In the genomic region with DNA sequence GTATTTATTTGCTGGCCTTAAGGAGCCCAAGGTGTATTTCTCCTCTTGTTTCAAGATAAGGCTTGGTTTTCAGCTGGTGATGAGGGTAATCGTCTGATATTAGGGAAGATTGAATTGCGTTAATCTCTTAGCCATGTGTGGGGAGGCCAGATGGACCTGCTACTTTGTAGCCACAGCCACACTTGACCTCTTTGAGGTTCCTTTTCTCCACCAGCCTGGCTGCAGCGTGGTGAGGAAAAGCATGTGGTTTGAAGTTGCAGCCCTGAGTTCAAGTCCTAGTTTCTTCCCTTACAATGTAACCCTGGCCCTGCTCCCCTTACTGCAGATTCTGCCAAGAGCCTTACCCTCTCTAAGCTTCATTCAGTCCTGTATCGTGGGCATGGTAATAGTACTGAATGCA, we compare ENCODE assay signal across 16 cellular contexts. TPM values are rescaled to one million over a fixed set of nuclear protein-coding genes. Genes with fewer than 3 reads are reported as not detected.
DNase-seq lines count a peak whose midpoint lies in the region; ATAC-seq, FAIRE-seq and TF ChIP-seq lines count a peak whose summit lies in the region.
"Had no signal": no experiment of that assay in that cellular context is flagged by ENCODE, and none has a peak within 500 bp of the region (broad histone marks: within the 10 kb centered on the region; RNA-seq: fewer than 3 reads in every experiment).

No MANE protein-coding gene starts in this region.

- POLR2A ChIA-PET in RWPE1 (lab: Yijun Ruan, JAX; ENCODE audit: low non-redundant PET), result no interaction called here

- no peak for FAIRE-seq in kidney (lab: Jason Lieb, UNC)

- no peak overlapping the region for H3K4me3 ChIP-seq in esophagus squamous epithelium
- no peak overlapping the region for H3K4me3 ChIP-seq in kidney (ENCODE audit: low read length in 2 of 2)
- no peak overlapping the region for H3K4me3 ChIP-seq in mesenchymal stem cell (ENCODE audit: insufficient read depth in 1 of 2, low read depth in 1 of 2, low read length in 2 of 2)
- H3K4me3 ChIP-seq: vagina had no signal

- H2BK5ac ChIP-seq in mesenchymal stem cell (ENCODE audit: low read depth, low read length, poor library complexity, severe bottlenecking), result no peak overlapping the region

- H4K91ac ChIP-seq in mesenchymal stem cell (ENCODE audit: low read length), result no peak overlapping the region

- no peak for ATAC-seq in stimulated activated memory B cell treated with anti-CD40 and anti-IgM and Interleukin-4, amounts not matched to agents 10 μg/mL and 1 μg/mL and 100 μg/mL, for 72 hours
- no peak for ATAC-seq in GM18519 (IDR thresholded peaks at IDR 0.05; ENCODE audit: low FRiP score, unreplicated experiment)
- ATAC-seq: SK-N-SH treated with all-trans-retinoic acid at 6 μM for 48 hours had no signal

- no peak overlapping the region for H3K4me2 ChIP-seq in mesenchymal stem cell (ENCODE audit: low read length, poor library complexity, severe bottlenecking)

- no peak overlapping the region for H3K4ac ChIP-seq in mesenchymal stem cell (ENCODE audit: low read depth in 1 of 2, low read length in 2 of 2)

- no peak for TF ChIP-seq POLR2A in esophagus squamous epithelium (IDR thresholded peaks at IDR 0.05)

- H3K23ac ChIP-seq in mesenchymal stem cell (ENCODE audit: low read length in 2 of 2), result no peak overlapping the region

- WGBS in esophagus squamous epithelium, 2 donors, result 77 to 78% methylated on average over 4 of the region's 4 CpGs
- WGBS in mesenchymal stem cell, result 95% methylated on average over 4 of the region's 4 CpGs

- peak overlapping the region; percentile 12 to 65 (median 61) for H3K27ac Mint-ChIP-seq in IgD-negative memory B cell
- H3K27ac Mint-ChIP-seq in stimulated activated memory B cell treated with anti-CD40 and anti-IgM and Interleukin-4, amounts not matched to agents 10 μg/mL and 1 μg/mL and 100 μg/mL, for 72 hours, result peak overlapping the region; percentile 87
- H3K27ac Mint-ChIP-seq: activated T-cell treated with anti-CD3 and anti-CD28 coated beads, Interleukin-2, amount 50 U/mL, for 24 hours had no signal

- no peaks in the 10 kb centered on the region for H3K9me3 Mint-ChIP-seq in IgD-negative memory B cell
- no peaks in the 10 kb centered on the region for H3K9me3 Mint-ChIP-seq in stimulated activated memory B cell treated with anti-CD40 and anti-IgM and Interleukin-4, amounts not matched to agents 10 μg/mL and 1 μg/mL and 100 μg/mL, for 72 hours
- H3K9me3 Mint-ChIP-seq: activated T-cell treated with anti-CD3 and anti-CD28 coated beads, Interleukin-2, amount 50 U/mL, for 24 hours had no signal

- H4K8ac ChIP-seq in mesenchymal stem cell (ENCODE audit: low read length), result no peak overlapping the region

- peaks cover 7% of the 10 kb centered on the region for H3K79me1 ChIP-seq in mesenchymal stem cell (replicated peaks; ENCODE audit: low read length, poor library complexity, severe bottlenecking)

- H3K14ac ChIP-seq in mesenchymal stem cell (ENCODE audit: low read length in 2 of 2), result no peak overlapping the region

- H2AK5ac ChIP-seq in mesenchymal stem cell (ENCODE audit: low read length, severe bottlenecking), result no peak overlapping the region

- H3K4me1 ChIP-seq in esophagus squamous epithelium (peaks cover 36 to 76% (median 61%) of the 10 kb centered on the region in 3 donors), kidney (ENCODE audit: control insufficient read depth in 1 of 2, insufficient read depth in 1 of 2, low read depth in 1 of 2, low read length in 2 of 2) (peaks cover 7 to 34% of the 10 kb centered on the region in 2 donors), mesenchymal stem cell (ENCODE audit: control insufficient read depth, insufficient read depth, low read depth, low read length) (peaks cover 12% of the 10 kb centered on the region)

- H3K18ac ChIP-seq in mesenchymal stem cell (ENCODE audit: low read depth in 1 of 2, low read length in 2 of 2), result no peak overlapping the region

- TF ChIP-seq CTCF in RWPE1 (conservative IDR thresholded peaks at IDR 0.05; ENCODE audit: low read depth) (no peak), esophagus squamous epithelium (IDR thresholded peaks at IDR 0.05) (no peak), kidney (IDR thresholded peaks at IDR 0.05; ENCODE audit: borderline replicate concordance, extremely low read depth, insufficient read depth) (no peak)

- H3K4me1 Mint-ChIP-seq in IgD-negative memory B cell, result peaks cover 26 to 47% (median 32%) of the 10 kb centered on the region in 3 donors
- H3K4me1 Mint-ChIP-seq in stimulated activated memory B cell treated with anti-CD40 and anti-IgM and Interleukin-4, amounts not matched to agents 10 μg/mL and 1 μg/mL and 100 μg/mL, for 72 hours, result peaks cover 58% of the 10 kb centered on the region

- H3K27me3 Mint-ChIP-seq in IgD-negative memory B cell, result no peaks in the 10 kb centered on the region
- H3K27me3 Mint-ChIP-seq in stimulated activated memory B cell treated with anti-CD40 and anti-IgM and Interleukin-4, amounts not matched to agents 10 μg/mL and 1 μg/mL and 100 μg/mL, for 72 hours, result no peaks in the 10 kb centered on the region
- H3K27me3 Mint-ChIP-seq: activated T-cell treated with anti-CD3 and anti-CD28 coated beads, Interleukin-2, amount 50 U/mL, for 24 hours had no signal

- no peak overlapping the region for H2BK12ac ChIP-seq in mesenchymal stem cell (ENCODE audit: low read length in 2 of 2)

- H3K9ac ChIP-seq in kidney (ENCODE audit: low read length in 2 of 2) (no peak overlapping the region), mesenchymal stem cell (ENCODE audit: low read length) (no peak overlapping the region)

- no peak overlapping the region for H2AFZ ChIP-seq in mesenchymal stem cell (ENCODE audit: low read depth, low read length)

- CTCF ChIA-PET in RWPE1 (lab: Yijun Ruan, JAX), result interaction anchor here (0.7 kb wide), 1 partner anchor 27 kb away, joined by 4 read pairs; no protein-coding TSS in a partner anchor

- DNase-seq in RWPE1 (ENCODE audit: low spot score) (no peak), esophagus squamous epithelium (lab: John Stamatoyannopoulos, UW) (no peak), kidney (no peak), mesenchymal stem cell (no peak)
- DNase-seq: activated T-cell treated with anti-CD3 and anti-CD28 coated beads, Interleukin-2, amount 50 U/mL, for 24 hours; GDM1; midbrain; NCI-H1048; NCI-H2171 had no signal

- no peak overlapping the region for H2BK15ac ChIP-seq in mesenchymal stem cell (ENCODE audit: low read depth, poor library complexity, severe bottlenecking)

- intact Hi-C loops in esophagus squamous epithelium (cut with DNase I), result no loop called here
- intact Hi-C loops in kidney (cut with DNase I), result no loop called here

- H3K27me3 ChIP-seq in esophagus squamous epithelium (no peaks in the 10 kb centered on the region), mesenchymal stem cell (ENCODE audit: control insufficient read depth in 1 of 2, insufficient read depth in 1 of 2, low read length in 2 of 2) (no peaks in the 10 kb centered on the region)
- H3K27me3 ChIP-seq: vagina had no signal

- no peak overlapping the region for H2BK120ac ChIP-seq in mesenchymal stem cell (ENCODE audit: low read depth, low read length)

- H3K4me3 Mint-ChIP-seq in IgD-negative memory B cell, result peak overlapping the region in 2 of 4 donors; percentile 18 to 83
- H3K4me3 Mint-ChIP-seq in stimulated activated memory B cell treated with anti-CD40 and anti-IgM and Interleukin-4, amounts not matched to agents 10 μg/mL and 1 μg/mL and 100 μg/mL, for 72 hours, result no peak overlapping the region
- H3K4me3 Mint-ChIP-seq: activated T-cell treated with anti-CD3 and anti-CD28 coated beads, Interleukin-2, amount 50 U/mL, for 24 hours had no signal

- H3K9me3 ChIP-seq in esophagus squamous epithelium (no peaks in the 10 kb centered on the region), kidney (ENCODE audit: control insufficient read depth in 1 of 2, low read length in 2 of 2) (no peaks in the 10 kb centered on the region), mesenchymal stem cell (ENCODE audit: control insufficient read depth, low read length) (no peaks in the 10 kb centered on the region)
- H3K9me3 ChIP-seq: vagina had no signal

- peaks cover 0 to 11% (median 0%) of the 10 kb centered on the region in 3 donors for H3K36me3 ChIP-seq in esophagus squamous epithelium
- no peaks in the 10 kb centered on the region for H3K36me3 ChIP-seq in kidney (ENCODE audit: control insufficient read depth in 1 of 2, insufficient read depth in 2 of 2, low read length in 2 of 2)
- H3K36me3 ChIP-seq in mesenchymal stem cell (ENCODE audit: control insufficient read depth in 1 of 2, insufficient read depth in 2 of 2, low read depth in 1 of 2, low read length in 2 of 2), result peaks cover 0 to 4% of the 10 kb centered on the region in 2 experiments
- H3K36me3 ChIP-seq: vagina had no signal

- peaks cover 2% of the 10 kb centered on the region for H3K36me3 Mint-ChIP-seq in IgD-negative memory B cell
- peaks cover 27% of the 10 kb centered on the region for H3K36me3 Mint-ChIP-seq in stimulated activated memory B cell treated with anti-CD40 and anti-IgM and Interleukin-4, amounts not matched to agents 10 μg/mL and 1 μg/mL and 100 μg/mL, for 72 hours

- H3K27ac ChIP-seq in RWPE1 (peak overlapping the region; percentile 92), esophagus squamous epithelium (peak overlapping the region; percentile 92 to 99 (median 97)), kidney (ENCODE audit: low read depth in 2 of 2, low read length in 2 of 2) (no peak overlapping the region), mesenchymal stem cell (ENCODE audit: low read length, poor library complexity, severe bottlenecking) (no peak overlapping the region)
- H3K27ac ChIP-seq: vagina had no signal

RNA-seq across cellular contexts. Expression of a gene that starts 3.1 kb away (rescaled TPM):
- 21.4 TPM for polyA plus RNA-seq in IgD-negative memory B cell
- 100 to 1,000 TPM in 3 of 4 donors, 10 to 100 TPM in 1; 50.1 to 156 (median 117) TPM for total RNA-seq in esophagus squamous epithelium
- 118 TPM for total RNA-seq in kidney
- polyA plus RNA-seq in kidney (ENCODE audit: insufficient read depth, low read depth, low replicate concordance), result 21.2 TPM
- polyA plus RNA-seq in mesenchymal stem cell (2013, experiment 1 of 2), result 41.2 TPM
- 38.5 TPM for polyA plus RNA-seq in mesenchymal stem cell (2013, experiment 2 of 2)

RNA-seq across cellular contexts. Expression of a gene that starts 29.3 kb away (rescaled TPM):
- 4.9 TPM for polyA plus RNA-seq in IgD-negative memory B cell
- total RNA-seq in esophagus squamous epithelium, result 100 to 1,000 TPM in 1 of 4 donors, 10 to 100 TPM in 3; 38.7 to 114 (median 86.7) TPM
- total RNA-seq in kidney, result 45.4 TPM
- 9.2 TPM for polyA plus RNA-seq in kidney (ENCODE audit: insufficient read depth, low read depth, low replicate concordance)
- polyA plus RNA-seq in mesenchymal stem cell (2013, experiment 1 of 2), result 12.3 TPM
- 12.6 TPM for polyA plus RNA-seq in mesenchymal stem cell (2013, experiment 2 of 2)

RNA-seq across cellular contexts. Expression of a gene that starts 40.3 kb away (rescaled TPM):
- polyA plus RNA-seq in IgD-negative memory B cell (261 TPM), kidney (ENCODE audit: insufficient read depth, low read depth, low replicate concordance) (317 TPM)
- total RNA-seq in esophagus squamous epithelium (100 to 1,000 TPM; 154 to 216 (median 201) TPM), kidney (103 TPM)
- polyA plus RNA-seq in mesenchymal stem cell (2013, experiment 1 of 2), result 216 TPM
- polyA plus RNA-seq in mesenchymal stem cell (2013, experiment 2 of 2), result 223 TPM

RNA-seq across cellular contexts. Expression of a gene that starts 47.5 kb away (rescaled TPM):
- polyA plus RNA-seq in IgD-negative memory B cell (not detected), kidney (ENCODE audit: insufficient read depth, low read depth, low replicate concordance) (12.5 TPM)
- total RNA-seq in esophagus squamous epithelium (1 to 10 TPM in 3 of 4 donors, not detected in 1; 1.1 to 2.0 (median 1.1) TPM), kidney (0.35 TPM)
- polyA plus RNA-seq in mesenchymal stem cell (2013, experiment 1 of 2), result not detected
- not detected for polyA plus RNA-seq in mesenchymal stem cell (2013, experiment 2 of 2)
- total RNA-seq: fibroblast of villous mesenchyme, pulmonary artery endothelial cell, vagina had no signal

Comparison
In these comparisons a context has a peak if more than half of its experiments do, and no peak if none do; other contexts are left out.
1. H3K27ac ChIP-seq: peak in RWPE1 (single experiment) and esophagus squamous epithelium (4 of 4); none in kidney (0 of 2) and mesenchymal stem cell (single experiment).